18 cellular contexts compared by ENCODE assay signal in the genomic region with DNA sequence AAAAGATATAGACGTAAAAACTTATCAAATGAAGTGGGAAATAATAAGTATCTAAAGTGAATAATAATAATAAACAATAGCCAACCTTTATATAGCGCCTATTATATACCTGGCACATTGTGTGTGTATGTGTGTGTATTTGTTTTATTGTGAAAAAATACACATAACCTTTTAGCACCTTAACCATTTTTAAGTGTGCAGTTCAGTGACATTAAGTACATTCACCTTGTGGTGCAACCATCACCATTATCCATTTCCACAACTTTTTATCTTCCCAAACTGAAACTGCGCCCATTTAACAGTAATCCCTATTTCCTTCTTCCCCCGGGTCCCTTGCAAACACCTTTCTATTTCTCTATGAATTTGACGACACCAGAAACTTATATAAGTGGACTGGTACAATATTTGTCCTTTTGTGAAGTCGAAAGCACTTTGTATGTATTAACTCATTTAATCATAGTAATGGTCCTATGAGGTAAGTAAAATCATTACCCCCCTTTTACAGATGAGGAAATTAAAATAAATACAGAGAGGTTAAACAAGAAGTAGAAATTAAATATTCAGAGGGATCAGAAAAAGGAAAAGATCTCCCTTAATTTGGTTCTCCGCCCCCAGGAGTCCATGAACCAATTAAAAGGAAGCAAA. TPM values are rescaled to one million over a fixed set of nuclear protein-coding genes. Genes with fewer than 3 reads are reported as not detected.
DNase-seq lines count a peak whose midpoint lies in the region; ATAC-seq, FAIRE-seq and TF ChIP-seq lines count a peak whose summit lies in the region.
"Had no signal": no experiment of that assay in that cellular context is flagged by ENCODE, and none has a peak within 500 bp of the region (broad histone marks: within the 10 kb centered on the region; RNA-seq: fewer than 3 reads in every experiment).

No MANE protein-coding gene starts in this region.

- DNase-seq in A549 (ENCODE audit: low read depth in 1 of 2, low spot score in 1 of 2) (no peak), endothelial cell (ENCODE audit: low spot score) (no peak), nephron progenitor cell (no peak), NCI-H82 treated with DMSO at 0.1 percent for 48 hours (lab: John Stamatoyannopoulos, UW; ENCODE audit: unreplicated experiment) (no peak), left lung (no peak), cortex of kidney (lab: John Stamatoyannopoulos, UW) (no peak), NCI-H748 treated with DMSO at 0.1 percent for 48 hours (lab: John Stamatoyannopoulos, UW) (no peak)
- DNase-seq: activated CD8-positive, alpha-beta memory T cell treated with anti-CD3 and anti-CD28 coated beads, Interleukin-2, amount 50 U/mL, for 4 hours; stimulated activated CD4-positive, alpha-beta T cell treated with anti-CD3 and anti-CD28 coated beads, Interleukin-1b, Interleukin-23, amount 100 ng/mL, for 48 hours; stimulated activated CD8-positive, alpha-beta memory T cell treated with anti-CD3 and anti-CD28 coated beads, Interleukin-4, amount 100 ng/mL, for 48 hours; T-helper 2 cell; transverse colon had no signal

- CTCF ChIA-PET in A549 (lab: Yijun Ruan, JAX), result interaction anchor here (1.6 to 4.4 kb wide), 3 partner anchors 13 to 199 kb away, joined by 4 to 32 read pairs (median 11); no protein-coding TSS in a partner anchor

- peaks cover 25% of the 10 kb centered on the region for H3K4me1 ChIP-seq in A549
- H3K4me1 ChIP-seq in HUES64 (ENCODE audit: insufficient read depth, low read length), result peaks cover 32% of the 10 kb centered on the region
- H3K4me1 ChIP-seq in left lung, result peaks cover 4 to 5% of the 10 kb centered on the region in 2 donors

- H3K4me3 ChIP-seq in A549 (peak overlapping the region; percentile 31), HUES64 (ENCODE audit: low read length) (peak overlapping the region; percentile 45), left lung (no peak overlapping the region)
- H3K4me3 ChIP-seq: body of pancreas had no signal

- peaks cover 3% of the 10 kb centered on the region for H3K27me3 Mint-ChIP-seq in endothelial cell (ENCODE audit: unreplicated experiment)
- H3K27me3 Mint-ChIP-seq in nephron progenitor cell (ENCODE audit: low read depth, poor library complexity), result peaks cover 23% of the 10 kb centered on the region

- H3K27me3 ChIP-seq in HUES64 (ENCODE audit: insufficient read depth, low read length) (no peaks in the 10 kb centered on the region), left lung (peaks cover 5 to 48% of the 10 kb centered on the region in 2 donors)

- TF ChIP-seq RAD21 in A549 (conservative IDR thresholded peaks at IDR 0.05 in 1 of 2, IDR thresholded peaks at IDR 0.05 in 1 of 2), result no peak

- H3K4me3 Mint-ChIP-seq in endothelial cell (ENCODE audit: unreplicated experiment) (peak overlapping the region; percentile 62), nephron progenitor cell (peak overlapping the region; percentile 79)

- FAIRE-seq in A549 (lab: Jason Lieb, UNC), result no peak
- FAIRE-seq: G401.6, islet of Langerhans had no signal

- H3K9me3 Mint-ChIP-seq in endothelial cell (ENCODE audit: unreplicated experiment) (no peaks in the 10 kb centered on the region), nephron progenitor cell (no peaks in the 10 kb centered on the region)

- H3K36me3 Mint-ChIP-seq in endothelial cell (ENCODE audit: low read depth, unreplicated experiment) (no peaks in the 10 kb centered on the region), nephron progenitor cell (ENCODE audit: low read depth) (no peaks in the 10 kb centered on the region)

- H3K4me1 Mint-ChIP-seq in endothelial cell (ENCODE audit: unreplicated experiment), result peaks cover 2% of the 10 kb centered on the region
- peaks cover 38% of the 10 kb centered on the region for H3K4me1 Mint-ChIP-seq in nephron progenitor cell

- H3K4me2 ChIP-seq in A549, result peak overlapping the region; percentile 75

- H3K27ac Mint-ChIP-seq in endothelial cell (ENCODE audit: unreplicated experiment) (no peak overlapping the region), nephron progenitor cell (no peak overlapping the region)

- H3K9me3 ChIP-seq in A549, result no peaks in the 10 kb centered on the region
- no peaks in the 10 kb centered on the region for H3K9me3 ChIP-seq in HUES64 (ENCODE audit: insufficient read depth, low read depth, low read length)
- no peaks in the 10 kb centered on the region for H3K9me3 ChIP-seq in left lung
- H3K9me3 ChIP-seq: body of pancreas, transverse colon had no signal

- 61% methylated on average over 7 of the region's 7 CpGs for WGBS in A549 (ENCODE audit: missing lambda C conversion rate)
- WGBS in HUES64, result 66% methylated on average over 4 of the region's 7 CpGs

- no peak for TF ChIP-seq POLR2A in A549 (IDR thresholded peaks at IDR 0.05; ENCODE audit: low read length)

- H3K9ac ChIP-seq in HUES64 (ENCODE audit: low read depth, low read length), result no peak overlapping the region

- no peak for TF ChIP-seq EP300 in A549 (IDR thresholded peaks at IDR 0.05)

- H3K27ac ChIP-seq in A549, result peak overlapping the region; percentile 62 to 74; a peak in 5 of 6 replicates
- H3K27ac ChIP-seq in HUES64 (ENCODE audit: low read depth, low read length), result no peak overlapping the region
- no peak overlapping the region for H3K27ac ChIP-seq in left lung
- H3K27ac ChIP-seq: body of pancreas, foreskin keratinocyte, transverse colon had no signal

- TF ChIP-seq CTCF in A549 (IDR thresholded peaks at IDR 0.05) (no peak), endothelial cell (IDR thresholded peaks at IDR 0.05; ENCODE audit: unreplicated experiment) (no peak), nephron progenitor cell (IDR thresholded peaks at IDR 0.05) (no peak), left lung (IDR thresholded peaks at IDR 0.05) (no peak)

- no peaks in the 10 kb centered on the region for H3K36me3 ChIP-seq in HUES64 (ENCODE audit: insufficient read depth, low read length)
- H3K36me3 ChIP-seq in left lung, result no peaks in the 10 kb centered on the region
- H3K36me3 ChIP-seq: transverse colon had no signal

- intact Hi-C loops in left lung (cut with DNase I), result no loop called here

- ATAC-seq in A549, result no peak
- no peak for ATAC-seq in left lung
- ATAC-seq: activated CD4-positive, CD25-positive, alpha-beta regulatory T cell treated with anti-CD3 and anti-CD28 coated beads, Interleukin-2, amount 50 U/mL, for 24 hours had no signal

- POLR2A ChIA-PET in A549 (lab: Yijun Ruan, JAX), result interaction anchor here (1.0 kb wide), 1 partner anchor 249 kb away, joined by 3 read pairs; no protein-coding TSS in a partner anchor

TF ChIP-seq in A549, 52 proteins besides CTCF, POLR2A, EP300 and RAD21:
- TF ChIP-seq CEBPB (IDR thresholded peaks at IDR 0.05) (no peak), NR3C1 (IDR thresholded peaks at IDR 0.05) (no peak), HES2 (IDR thresholded peaks at IDR 0.05) (no peak), CBX8 (IDR thresholded peaks at IDR 0.05) (no peak), ESRRA (IDR thresholded peaks at IDR 0.05; ENCODE audit: borderline replicate concordance, low read length) (no peak), MAZ (IDR thresholded peaks at IDR 0.05; ENCODE audit: borderline replicate concordance, low read depth, low read length) (no peak), RFX5 (IDR thresholded peaks at IDR 0.05) (no peak), ATOH8 (CRISPR knock-in tag; IDR thresholded peaks at IDR 0.05; ENCODE audit: low read depth) (no peak), HMGXB4 (CRISPR knock-in tag; IDR thresholded peaks at IDR 0.05; ENCODE audit: borderline replicate concordance) (no peak), JUNB (IDR thresholded peaks at IDR 0.05) (no peak), TFCP2L1 (CRISPR knock-in tag; IDR thresholded peaks at IDR 0.05) (no peak), KDM1A (IDR thresholded peaks at IDR 0.05; ENCODE audit: low read depth) (no peak), CBX2 (IDR thresholded peaks at IDR 0.05; ENCODE audit: borderline replicate concordance, low read depth) (no peak), KDM5A (IDR thresholded peaks at IDR 0.05) (no peak), CHD4 (IDR thresholded peaks at IDR 0.05; ENCODE audit: borderline replicate concordance) (no peak), MAFK (IDR thresholded peaks at IDR 0.05; ENCODE audit: partially characterized antibody) (no peak), BHLHE40 (IDR thresholded peaks at IDR 0.05; ENCODE audit: low read depth, low read length) (no peak)

RNA-seq across cellular contexts. Expression of gene GJD2, which starts 33.5 kb away (rescaled TPM):
- polyA plus RNA-seq in A549 (2011; rRNA removed) (not detected in 2 replicates), A549 (2017; fragmentation: RNase III; extraction: RNeasy Plus Mini Kit Qiagen cat#74134 plus additional on column Dnase treatment) (not detected in 3 replicates)
- not detected in 2 replicates for polyA plus RNA-seq in A549 (2012; cell fraction: cytosol; rRNA removed)
- not detected in 2 replicates for polyA plus RNA-seq in A549 (2012; cell fraction: nucleus; rRNA removed)
- not detected in 2 replicates for polyA minus RNA-seq in A549 (2011; rRNA and poly(A)+ RNA removed)
- 0.15 TPM for polyA plus RNA-seq in HUES64 (2013, experiment 1 of 2)
- polyA plus RNA-seq in HUES64 (2013, experiment 2 of 2), result 0.32 TPM
- total RNA-seq in endothelial cell (ENCODE audit: unreplicated experiment) (0.54 TPM), left lung (not detected)
- total RNA-seq: foreskin keratinocyte, transverse colon had no signal
- polyA plus RNA-seq: foreskin keratinocyte had no signal

Comparison
In these comparisons a context has a peak if more than half of its experiments do, and no peak if none do; other contexts are left out.
1. H3K27ac ChIP-seq: peak in A549 (2 of 2); none in HUES64 (single experiment) and left lung (0 of 2).
2. H3K4me3 ChIP-seq: peak in A549 (single experiment) and HUES64 (single experiment); none in left lung (0 of 2).